Comparison of ENCODE assay signal across 12 cellular contexts in genomic region chr3:66036586-66037061, GRCh38. TPM values are rescaled to one million over a fixed set of nuclear protein-coding genes. Genes with fewer than 3 reads are reported as not detected.
DNase-seq lines count a peak whose midpoint lies in the region; ATAC-seq, FAIRE-seq and TF ChIP-seq lines count a peak whose summit lies in the region.
"Had no signal": no experiment of that assay in that cellular context is flagged by ENCODE, and none has a peak within 500 bp of the region (broad histone marks: within the 10 kb centered on the region; RNA-seq: fewer than 3 reads in every experiment).

No MANE protein-coding gene starts in this region.

- H3K27ac ChIP-seq in SK-N-SH (ENCODE audit: low read depth in 2 of 2, low read length in 1 of 2): no peak overlapping the region
- peak overlapping the region; percentile 5; the same call in 1 of the 2 replicates for H3K27ac ChIP-seq in H1 (ENCODE audit: low read depth, low read length)
- H3K27ac ChIP-seq in mesodermal cell (ENCODE audit: low read depth, low read length, severe bottlenecking): peak overlapping the region; percentile 50
- H3K27ac ChIP-seq in upper lobe of right lung: peak overlapping the region; percentile 88

- H3K27ac Mint-ChIP-seq in activated naive CD8-positive, alpha-beta T cell treated with anti-CD3 and anti-CD28 coated beads for 36 hours: no peak overlapping the region
- no peak overlapping the region for H3K27ac Mint-ChIP-seq in activated naive CD8-positive, alpha-beta T cell treated with anti-CD3 and anti-CD28 coated beads, Interleukin-2, amount 50 U/mL, for 24 hours
- H3K27ac Mint-ChIP-seq: dendritic cell treated with granulocyte-macrophage colony-stimulating factor and Interleukin-4, amounts not matched to agents 40 ng/mL and 50 ng/mL, for 4 days had no signal

- peak overlapping the region; percentile 87; the same call in 1 of the 2 replicates for H3K9ac ChIP-seq in SK-N-SH
- peak overlapping the region in 3 of 4 experiments; percentile 43 to 69 (median 65); a peak in 6 of 7 replicates for H3K9ac ChIP-seq in H1 (replicated peaks in 1 of 4; ENCODE audit: extremely low read depth in 1 of 4, low read depth in 3 of 4, low read length in 3 of 4)

- peaks cover 68% of the 10 kb centered on the region for H3K79me2 ChIP-seq in SK-N-SH (ENCODE audit: insufficient read depth)
- H3K79me2 ChIP-seq in H1 (ENCODE audit: control insufficient read depth in 1 of 2, insufficient read depth in 2 of 2, low read length in 2 of 2): peaks cover 0 to 65% of the 10 kb centered on the region in 2 experiments; a peak in 3 of 4 replicates

- H4K20me1 ChIP-seq in SK-N-SH (ENCODE audit: insufficient read depth): peaks cover 9% of the 10 kb centered on the region; the same call in 1 of the 2 replicates
- H4K20me1 ChIP-seq in H1 (replicated peaks in 1 of 2; ENCODE audit: control insufficient read depth in 1 of 2, insufficient read depth in 2 of 2, low read length in 2 of 2): peaks cover 2 to 3% of the 10 kb centered on the region in 2 experiments

- H3K18ac ChIP-seq in H1 (ENCODE audit: extremely low read depth, low read length): peak overlapping the region; percentile 72

- no peak overlapping the region for H3K56ac ChIP-seq in H1 (replicated peaks; ENCODE audit: insufficient read length, low read depth, low read length)

- H2BK20ac ChIP-seq in H1 (ENCODE audit: low read length): peak overlapping the region; percentile 68; the same call in 1 of the 2 replicates

- CTCF ChIA-PET in SK-N-SH (lab: Yijun Ruan, JAX) (interaction anchor here (0.9 to 2.3 kb wide), 5 partner anchors 9 to 115 kb away, joined by 3 to 9 read pairs (median 3); no protein-coding TSS in a partner anchor), H1 (lab: Charles Lee; ENCODE audit: partially characterized antibody) (interaction anchor here (0.8 to 2.6 kb wide), 22 partner anchors 9 to 305 kb away, joined by 3 to 16 read pairs (median 4); no protein-coding TSS in a partner anchor)

- H3K36me3 ChIP-seq in SK-N-SH (replicated peaks in 1 of 2; ENCODE audit: control insufficient read depth in 1 of 2, insufficient read depth in 2 of 2, low read length in 1 of 2): no peaks in the 10 kb centered on the region
- peaks cover 0 to 3% (median 0%) of the 10 kb centered on the region in 4 experiments; a peak in 1 of 8 replicates for H3K36me3 ChIP-seq in H1 (ENCODE audit: control insufficient read depth in 2 of 4, insufficient read depth in 4 of 4, low read length in 3 of 4)
- no peaks in the 10 kb centered on the region for H3K36me3 ChIP-seq in mesodermal cell (ENCODE audit: control insufficient read depth, insufficient read depth, low read length)
- H3K36me3 ChIP-seq in upper lobe of right lung: no peaks in the 10 kb centered on the region

- no peaks in the 10 kb centered on the region for H3K36me3 Mint-ChIP-seq in activated naive CD8-positive, alpha-beta T cell treated with anti-CD3 and anti-CD28 coated beads for 36 hours
- peaks cover under 1% of the 10 kb centered on the region for H3K36me3 Mint-ChIP-seq in activated naive CD8-positive, alpha-beta T cell treated with anti-CD3 and anti-CD28 coated beads, Interleukin-2, amount 50 U/mL, for 24 hours (ENCODE audit: low read depth)

- no peaks in the 10 kb centered on the region for H3K9me3 ChIP-seq in SK-N-SH
- no peaks in the 10 kb centered on the region for H3K9me3 ChIP-seq in H1 (ENCODE audit: insufficient read depth in 2 of 2, low read depth in 1 of 2, low read length in 1 of 2)
- no peaks in the 10 kb centered on the region for H3K9me3 ChIP-seq in mesodermal cell (ENCODE audit: control insufficient read depth, low read length)
- H3K9me3 ChIP-seq in upper lobe of right lung: no peaks in the 10 kb centered on the region

- no peaks in the 10 kb centered on the region for H3K9me2 ChIP-seq in SK-N-SH

- H2AFZ ChIP-seq in SK-N-SH (ENCODE audit: low read depth): no peak overlapping the region
- H2AFZ ChIP-seq in H1 (ENCODE audit: low read length): no peak overlapping the region

- peak overlapping the region; percentile 96 for H2BK12ac ChIP-seq in H1 (ENCODE audit: low read depth, low read length)

- H3K4me3 ChIP-seq in SK-N-SH (ENCODE audit: low read depth in 2 of 2, low read length in 1 of 2): peak overlapping the region; percentile 80 to 93; a peak in 3 of 4 replicates
- H3K4me3 ChIP-seq in H1 (ENCODE audit: extremely low read depth in 1 of 4, insufficient read depth in 2 of 4, low read depth in 3 of 4, low read length in 4 of 4): peak overlapping the region; percentile 73 to 93 (median 82)
- peak overlapping the region; percentile 89 for H3K4me3 ChIP-seq in mesodermal cell (ENCODE audit: extremely low read depth, insufficient read depth, low read length, poor library complexity, severe bottlenecking)
- peak overlapping the region; percentile 80 for H3K4me3 ChIP-seq in upper lobe of right lung

- TF ChIP-seq CTCF in SK-N-SH (IDR thresholded peaks at IDR 0.05) (no peak), H1 (IDR thresholded peaks at IDR 0.05; ENCODE audit: control extremely low read depth in 1 of 3, insufficient read depth in 1 of 3, low read depth in 1 of 3, low read length in 3 of 3) (no peak), upper lobe of right lung (IDR thresholded peaks at IDR 0.05) (no peak)

- peaks cover 9% of the 10 kb centered on the region; the same call in 1 of the 2 replicates for H3K79me1 ChIP-seq in H1 (ENCODE audit: low read depth, low read length)

- H3K4me1 ChIP-seq in SK-N-SH (ENCODE audit: control insufficient read depth in 1 of 2, insufficient read depth in 2 of 2, low read depth in 1 of 2, low read length in 1 of 2) (peaks cover 14 to 24% of the 10 kb centered on the region in 2 experiments; a peak in 3 of 4 replicates), H1 (replicated peaks in 1 of 4; ENCODE audit: control insufficient read depth in 3 of 4, insufficient read depth in 4 of 4, low read length in 3 of 4) (peaks cover 12 to 30% (median 23%) of the 10 kb centered on the region in 4 experiments), mesodermal cell (ENCODE audit: control insufficient read depth, insufficient read depth, low read length, poor library complexity, severe bottlenecking) (peaks cover 14% of the 10 kb centered on the region), upper lobe of right lung (peaks cover 9% of the 10 kb centered on the region)

- intact Hi-C loops in upper lobe of right lung (cut with DNase I): no loop called here

- H3K4me1 Mint-ChIP-seq in activated naive CD8-positive, alpha-beta T cell treated with anti-CD3 and anti-CD28 coated beads for 36 hours: peaks cover 10% of the 10 kb centered on the region
- H3K4me1 Mint-ChIP-seq in activated naive CD8-positive, alpha-beta T cell treated with anti-CD3 and anti-CD28 coated beads, Interleukin-2, amount 50 U/mL, for 24 hours: peaks cover 19% of the 10 kb centered on the region

- peak overlapping the region; percentile 94 for H3K4me2 ChIP-seq in SK-N-SH
- H3K4me2 ChIP-seq in H1 (ENCODE audit: insufficient read depth in 1 of 2, low read depth in 2 of 2, low read length in 2 of 2): peak overlapping the region; percentile 93 to 97

- H3K23me2 ChIP-seq in H1 (ENCODE audit: low read depth, low read length): peaks cover 16% of the 10 kb centered on the region

- DNase-seq in SK-N-SH (no peak), H1 (ENCODE audit: low read depth in 1 of 2, low spot score in 2 of 2) (peak in 1 of 2 experiments; percentile 59), upper lobe of right lung (no peak)
- DNase-seq in activated naive CD8-positive, alpha-beta T cell treated with anti-CD3 and anti-CD28 coated beads for 36 hours: no peak
- DNase-seq in activated naive CD8-positive, alpha-beta T cell treated with anti-CD3 and anti-CD28 coated beads, Interleukin-2, amount 50 U/mL, for 24 hours: no peak
- DNase-seq: KG1, T-helper 9 cell had no signal

- TF ChIP-seq RAD21 in SK-N-SH (IDR thresholded peaks at IDR 0.05; ENCODE audit: low read length) (no peak), H1 (IDR thresholded peaks at IDR 0.05 in 1 of 2, conservative IDR thresholded peaks at IDR 0.05 in 1 of 2; ENCODE audit: low read depth in 2 of 2, low read length in 2 of 2) (no peak; a peak in 1 of 4 replicates)

- no peak overlapping the region for H4K5ac ChIP-seq in H1 (ENCODE audit: insufficient read length, low read depth, low read length)

- peak in 1 of 2 experiments; percentile 55; a peak in 1 of 3 replicates for TF ChIP-seq POLR2A in H1 (IDR thresholded peaks at IDR 0.05; ENCODE audit: control extremely low read depth in 1 of 2, low read depth in 2 of 2, low read length in 2 of 2)

- no peaks in the 10 kb centered on the region for H3K27me3 ChIP-seq in SK-N-SH (ENCODE audit: insufficient read depth)
- H3K27me3 ChIP-seq in H1 (replicated peaks in 1 of 4; ENCODE audit: control insufficient read depth in 3 of 4, extremely low read depth in 1 of 4, insufficient read depth in 3 of 4, low read length in 3 of 4): no peaks in the 10 kb centered on the region
- H3K27me3 ChIP-seq in upper lobe of right lung: no peaks in the 10 kb centered on the region

- H2BK5ac ChIP-seq in H1 (ENCODE audit: low read depth, low read length): peak overlapping the region; percentile 92; the same call in 1 of the 2 replicates

- WGBS in SK-N-SH (ENCODE audit: low lambda C conversion rate): 89% methylated on average over 5 of the region's 8 CpGs
- 11% methylated on average over 8 of the region's 8 CpGs; no CpG with 5 or more reads in 1 of the 2 experiments for WGBS in H1 (ENCODE audit: extremely low coverage in 1 of 2, insufficient coverage in 1 of 2, insufficient read length in 1 of 2, insufficient replicate concordance in 2 of 2, low coverage in 1 of 2, low lambda C conversion rate in 2 of 2, missing lambda C conversion rate in 1 of 2), 2 experiments
- 0 to 6% methylated on average over 8 of the region's 8 CpGs for WGBS in mesodermal cell (ENCODE audit: insufficient coverage in 2 of 2), 2 experiments

- no peak overlapping the region for H2BK15ac ChIP-seq in H1 (ENCODE audit: low read length)

- peaks cover 18% of the 10 kb centered on the region for H3F3A ChIP-seq in SK-N-SH (replicated peaks; ENCODE audit: insufficient read depth)

- H4K91ac ChIP-seq in H1 (replicated peaks; ENCODE audit: insufficient read length, low read length): no peak overlapping the region

- H2AK5ac ChIP-seq in H1 (ENCODE audit: low read depth, low read length): peak overlapping the region; percentile 58; the same call in 1 of the 2 replicates

- TF ChIP-seq EP300 in SK-N-SH (IDR thresholded peaks at IDR 0.05; ENCODE audit: borderline replicate concordance in 1 of 2, low read depth in 1 of 2, low read length in 1 of 2) (no peak), H1 (IDR thresholded peaks at IDR 0.05; ENCODE audit: borderline replicate concordance in 1 of 2, low read depth in 2 of 2, low read length in 2 of 2) (no peak)

- no peak overlapping the region for H3K14ac ChIP-seq in H1 (ENCODE audit: insufficient read length)

- H4K8ac ChIP-seq in H1 (ENCODE audit: extremely low read depth, insufficient read depth, low read length): no peak overlapping the region

- no peak overlapping the region for H2BK120ac ChIP-seq in H1 (replicated peaks; ENCODE audit: low read depth, low read length)

- no peaks in the 10 kb centered on the region for H3K9me3 Mint-ChIP-seq in activated naive CD8-positive, alpha-beta T cell treated with anti-CD3 and anti-CD28 coated beads for 36 hours
- no peaks in the 10 kb centered on the region for H3K9me3 Mint-ChIP-seq in activated naive CD8-positive, alpha-beta T cell treated with anti-CD3 and anti-CD28 coated beads, Interleukin-2, amount 50 U/mL, for 24 hours
- H3K9me3 Mint-ChIP-seq: dendritic cell treated with granulocyte-macrophage colony-stimulating factor and Interleukin-4, amounts not matched to agents 40 ng/mL and 50 ng/mL, for 4 days had no signal

- POLR2A ChIA-PET in SK-N-SH (lab: Yijun Ruan, JAX): no interaction called here
- POLR2A ChIA-PET in H1 (lab: Charles Lee; ENCODE audit: partially characterized antibody): interaction anchor here (0.7 to 2.2 kb wide), 21 partner anchors 9 to 440 kb away, joined by 3 to 9 read pairs (median 4); no protein-coding TSS in a partner anchor

- no peak for ATAC-seq in SK-N-SH treated with all-trans-retinoic acid at 6 μM for 48 hours
- ATAC-seq in upper lobe of right lung: peak; percentile 8
- ATAC-seq in HG03469 (IDR thresholded peaks at IDR 0.05; ENCODE audit: unreplicated experiment): no peak
- no peak for ATAC-seq in activated naive CD8-positive, alpha-beta T cell treated with anti-CD3 and anti-CD28 coated beads, Interleukin-2, amount 50 U/mL, for 24 hours

- H3K27me3 Mint-ChIP-seq in activated naive CD8-positive, alpha-beta T cell treated with anti-CD3 and anti-CD28 coated beads for 36 hours: peaks cover 77% of the 10 kb centered on the region
- H3K27me3 Mint-ChIP-seq in activated naive CD8-positive, alpha-beta T cell treated with anti-CD3 and anti-CD28 coated beads, Interleukin-2, amount 50 U/mL, for 24 hours: peaks cover 61% of the 10 kb centered on the region

- H3K23ac ChIP-seq in H1 (ENCODE audit: insufficient read length): no peak overlapping the region

- H3K4ac ChIP-seq in H1 (replicated peaks; ENCODE audit: insufficient read length, low read depth, low read length): no peak overlapping the region

- FAIRE-seq in H1 (lab: Jason Lieb, UNC): no peak
- FAIRE-seq: A204.1 had no signal

- no peak overlapping the region for H3K4me3 Mint-ChIP-seq in activated naive CD8-positive, alpha-beta T cell treated with anti-CD3 and anti-CD28 coated beads for 36 hours
- no peak overlapping the region for H3K4me3 Mint-ChIP-seq in activated naive CD8-positive, alpha-beta T cell treated with anti-CD3 and anti-CD28 coated beads, Interleukin-2, amount 50 U/mL, for 24 hours
- H3K4me3 Mint-ChIP-seq: dendritic cell treated with granulocyte-macrophage colony-stimulating factor and Interleukin-4, amounts not matched to agents 40 ng/mL and 50 ng/mL, for 4 days had no signal

RNA-seq across cellular contexts. Expression of gene MAGI1, which starts 2.1 kb away (rescaled TPM):
- polyA plus RNA-seq in SK-N-SH (2012; rRNA removed) (10.3 and 11.1 TPM in 2 replicates), H1 (2011; rRNA removed) (19.8 and 27.4 TPM in 2 replicates)
- 7.0 and 8.2 TPM in 2 replicates for polyA plus RNA-seq in SK-N-SH (2012; cell fraction: cytosol; rRNA removed)
- 21.6 and 25.4 TPM in 2 replicates for polyA plus RNA-seq in SK-N-SH (2012; cell fraction: nucleus; rRNA removed)
- 77.9 and 78.0 TPM in 2 replicates for total RNA-seq in H1 (2021; fragmentation: NEBNext Ultra II Directional; extraction: Animal tissue kit (Norgen Biotek cat#: 25700))
- polyA plus RNA-seq in H1 (2011; cell fraction: cytosol; rRNA removed): 35.7 TPM
- polyA plus RNA-seq in H1 (2011; cell fraction: nucleus; rRNA removed): 52.0 TPM
- 36.7 to 49.8 TPM (median 41.1 TPM) in 4 replicates for polyA plus RNA-seq in H1 (2012, experiment 1 of 2)
- 1.9 TPM for polyA plus RNA-seq in H1 (2012, experiment 2 of 2)
- polyA plus RNA-seq in H1 (2013, experiment 1 of 2): 28.1 TPM
- 28.5 TPM for polyA plus RNA-seq in H1 (2013, experiment 2 of 2)
- 127 and 157 TPM in 2 replicates for polyA minus RNA-seq in H1 (2011; rRNA and poly(A)+ RNA removed)
- polyA minus RNA-seq in H1 (2011; cell fraction: cytosol; rRNA and poly(A)+ RNA removed): 60.6 TPM
- polyA minus RNA-seq in H1 (2011; cell fraction: nucleus; rRNA and poly(A)+ RNA removed): 129 TPM
- polyA plus RNA-seq in mesodermal cell (2013, experiment 1 of 2): 22.2 TPM
- polyA plus RNA-seq in mesodermal cell (2013, experiment 2 of 2): 19.8 TPM
- total RNA-seq in upper lobe of right lung: 45.8 TPM
- under 1 TPM; 0.12 to 0.16 TPM for total RNA-seq in activated naive CD8-positive, alpha-beta T cell treated with anti-CD3 and anti-CD28 coated beads for 36 hours

Comparison
In these comparisons a context has a peak if more than half of its experiments do, and no peak if none do; other contexts are left out.
1. H3K27ac ChIP-seq: peak in H1 (single experiment), mesodermal cell (single experiment) and upper lobe of right lung (single experiment); none in SK-N-SH (0 of 2).
2. RNA of gene MAGI1, which starts 2.1 kb away (total RNA-seq): 77.9 to 78.0 TPM in H1 and 45.8 TPM in upper lobe of right lung (single experiment); 0.12 to 0.16 TPM in activated naive CD8-positive, alpha-beta T cell treated with anti-CD3 and anti-CD28 coated beads for 36 hours; every median in the first group is over 10 times any median in the second.
3. Of the 17 proteins assayed by ChIP-seq in both H1 and SK-N-SH: peak only in H1: MAX and SIN3A; only in SK-N-SH: none; in both: none; in neither: 15.
4. Peak in every context shown above with its lines, with median percentiles within 50 percentile points of each other: H3K4me3 ChIP-seq.